ENCODE assay signal across 8 cellular contexts in genomic region chr10:69994262-69994661, GRCh38. TPM values are rescaled to one million over a fixed set of nuclear protein-coding genes. Genes with fewer than 3 reads are reported as not detected.
A peak's percentile ranks its signal among the peaks of the same experiment; 100 is the strongest.
DNase-seq lines count a peak whose midpoint lies in the region; ATAC-seq, FAIRE-seq and TF ChIP-seq lines count a peak whose summit lies in the region.

No MANE protein-coding gene starts in this region.

- no peaks in the 10 kb centered on the region for H3K9me3 ChIP-seq in hepatocyte (ENCODE audit: low read depth)

- peaks cover 5% of the 10 kb centered on the region for H3K4me1 Mint-ChIP-seq in stimulated activated effector memory CD8-positive, alpha-beta T cell treated with anti-CD3 and anti-CD28 coated beads, Interleukin-12 subunit alpha, Interleukin-12 subunit beta, amount 100 ng/mL, for 72 hours
- no peaks in the 10 kb centered on the region for H3K4me1 Mint-ChIP-seq in activated T-cell treated with anti-CD3 and anti-CD28 coated beads, Interleukin-2, amount 50 U/mL, for 4 hours (ENCODE audit: low read depth)

- H3K27me3 Mint-ChIP-seq in activated T-cell treated with anti-CD3 and anti-CD28 coated beads, Interleukin-2, amount 50 U/mL, for 4 hours (ENCODE audit: low read depth): peaks cover 3% of the 10 kb centered on the region

- no peak overlapping the region for H3K27ac Mint-ChIP-seq in stimulated activated effector memory CD8-positive, alpha-beta T cell treated with anti-CD3 and anti-CD28 coated beads, Interleukin-12 subunit alpha, Interleukin-12 subunit beta, amount 100 ng/mL, for 72 hours

- H3K27ac ChIP-seq in hepatocyte: no peak overlapping the region

- no peaks in the 10 kb centered on the region for H3K9me2 ChIP-seq in hepatocyte (replicated peaks; ENCODE audit: insufficient read depth)

- no peak overlapping the region for H2AFZ ChIP-seq in hepatocyte

- WGBS in hepatocyte (ENCODE audit: low lambda C conversion rate, missing lambda C conversion rate): 73% methylated on average over 2 of the region's 2 CpGs

- H3K36me3 Mint-ChIP-seq in stimulated activated effector memory CD8-positive, alpha-beta T cell treated with anti-CD3 and anti-CD28 coated beads, Interleukin-12 subunit alpha, Interleukin-12 subunit beta, amount 100 ng/mL, for 72 hours: no peaks in the 10 kb centered on the region
- H3K36me3 Mint-ChIP-seq in activated T-cell treated with anti-CD3 and anti-CD28 coated beads, Interleukin-2, amount 50 U/mL, for 4 hours (ENCODE audit: insufficient read depth): no peaks in the 10 kb centered on the region

- ATAC-seq in GM18517 (IDR thresholded peaks at IDR 0.05; ENCODE audit: unreplicated experiment): no peak
- ATAC-seq in stimulated activated effector memory CD8-positive, alpha-beta T cell treated with anti-CD3 and anti-CD28 coated beads, Interleukin-12 subunit alpha, Interleukin-12 subunit beta, amount 100 ng/mL, for 72 hours: no peak
- ATAC-seq in activated T-cell treated with anti-CD3 and anti-CD28 coated beads, Interleukin-2, amount 50 U/mL, for 4 hours: no peak

- H3K79me2 ChIP-seq in hepatocyte: no peaks in the 10 kb centered on the region

- H4K20me1 ChIP-seq in hepatocyte (ENCODE audit: insufficient read depth, poor library complexity, severe bottlenecking): no peaks in the 10 kb centered on the region

- no peaks in the 10 kb centered on the region for H3K36me3 ChIP-seq in hepatocyte (replicated peaks; ENCODE audit: insufficient read depth, low read depth)

- H3K4me2 ChIP-seq in hepatocyte: no peak overlapping the region

- H3K4me1 ChIP-seq in hepatocyte (ENCODE audit: insufficient read depth): no peaks in the 10 kb centered on the region

- DNase-seq in DMS53 (lab: John Stamatoyannopoulos, UW): peak; percentile 76
- DNase-seq in KBM-7: peak; percentile 51
- DNase-seq in hepatocyte (ENCODE audit: low spot score): peak; percentile 28
- no peak for DNase-seq in stimulated activated effector memory CD8-positive, alpha-beta T cell treated with anti-CD3 and anti-CD28 coated beads, Interleukin-12 subunit alpha, Interleukin-12 subunit beta, amount 100 ng/mL, for 72 hours (ENCODE audit: low spot score in 2 of 2)
- no peak for DNase-seq in activated T-cell treated with anti-CD3 and anti-CD28 coated beads, Interleukin-2, amount 50 U/mL, for 4 hours
- no peak for DNase-seq in activated naive CD4-positive, alpha-beta T cell treated with anti-CD3 and anti-CD28 coated beads, Interleukin-2, amount 50 U/mL, for 16 hours

- H3K4me3 ChIP-seq in hepatocyte: no peak overlapping the region

- no peaks in the 10 kb centered on the region for H3K9me3 Mint-ChIP-seq in stimulated activated effector memory CD8-positive, alpha-beta T cell treated with anti-CD3 and anti-CD28 coated beads, Interleukin-12 subunit alpha, Interleukin-12 subunit beta, amount 100 ng/mL, for 72 hours
- no peaks in the 10 kb centered on the region for H3K9me3 Mint-ChIP-seq in activated T-cell treated with anti-CD3 and anti-CD28 coated beads, Interleukin-2, amount 50 U/mL, for 4 hours

- no peak for TF ChIP-seq CTCF in hepatocyte (IDR thresholded peaks at IDR 0.05; ENCODE audit: poor library complexity)

- H3K27me3 ChIP-seq in hepatocyte: no peaks in the 10 kb centered on the region

- in situ Hi-C loops in KBM-7 (cut with MboI; ENCODE audit: low pct_unique_long_range_greater_than_20kb, low sequenced_read_pairs): no loop called here

- FAIRE-seq in TTC549 (lab: Jason Lieb, UNC): peak; percentile 76

- no peak overlapping the region for H3K4me3 Mint-ChIP-seq in stimulated activated effector memory CD8-positive, alpha-beta T cell treated with anti-CD3 and anti-CD28 coated beads, Interleukin-12 subunit alpha, Interleukin-12 subunit beta, amount 100 ng/mL, for 72 hours
- H3K4me3 Mint-ChIP-seq in activated T-cell treated with anti-CD3 and anti-CD28 coated beads, Interleukin-2, amount 50 U/mL, for 4 hours: no peak overlapping the region

RNA-seq across cellular contexts. Expression of gene MACROH2A2, which starts 58.4 kb away (rescaled TPM):
- 47.2 and 50.1 TPM in 2 replicates for total RNA-seq in hepatocyte
- 45.7 and 52.2 TPM in 2 replicates for polyA plus RNA-seq in hepatocyte
- total RNA-seq in activated T-cell treated with anti-CD3 and anti-CD28 coated beads, Interleukin-2, amount 50 U/mL, for 4 hours: 1 to 10 TPM in 1 of 3 donors, under 1 TPM in 2; 0.76 to 2.0 (median 0.91) TPM

Comparison
In these comparisons a context has a peak if more than half of its experiments do, and no peak if none do; other contexts are left out.
1. DNase-seq: peak in DMS53 (single experiment), KBM-7 (single experiment) and hepatocyte (single experiment); none in stimulated activated effector memory CD8-positive, alpha-beta T cell treated with anti-CD3 and anti-CD28 coated beads, Interleukin-12 subunit alpha, Interleukin-12 subunit beta, amount 100 ng/mL, for 72 hours (0 of 2), activated T-cell treated with anti-CD3 and anti-CD28 coated beads, Interleukin-2, amount 50 U/mL, for 4 hours (single experiment) and activated naive CD4-positive, alpha-beta T cell treated with anti-CD3 and anti-CD28 coated beads, Interleukin-2, amount 50 U/mL, for 16 hours (single experiment).
2. RNA of gene MACROH2A2, which starts 58.4 kb away (total RNA-seq): 47.2 to 50.1 TPM in hepatocyte; 0.76 to 2.0 TPM in activated T-cell treated with anti-CD3 and anti-CD28 coated beads, Interleukin-2, amount 50 U/mL, for 4 hours; every median in the first group is over 10 times any median in the second.